9 cellular contexts compared by ENCODE assay signal in the genomic region with DNA sequence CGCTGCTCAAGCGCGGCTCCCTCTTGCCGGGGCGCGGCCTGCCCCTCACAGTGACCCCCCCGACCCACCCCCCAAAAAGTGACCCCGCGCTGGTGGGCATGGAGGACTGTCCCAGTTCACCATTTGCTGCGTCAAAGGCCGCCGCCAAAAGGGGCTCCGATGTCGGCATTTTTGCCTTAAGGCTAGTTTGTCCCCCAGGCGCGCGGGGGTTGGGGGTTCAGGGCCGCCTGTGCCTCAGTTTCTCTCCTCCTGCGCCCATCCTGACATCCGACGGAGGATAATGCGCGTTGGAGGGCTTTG. TPM values are rescaled to one million over a fixed set of nuclear protein-coding genes. Genes with fewer than 3 reads are reported as not detected.
A peak's percentile ranks its signal among the peaks of the same experiment; 100 is the strongest.
DNase-seq lines count a peak whose midpoint lies in the region; ATAC-seq and TF ChIP-seq lines count a peak whose summit lies in the region.
"Had no signal": no experiment of that assay in that cellular context is flagged by ENCODE, and none has a peak within 500 bp of the region (broad histone marks: within the 10 kb centered on the region; RNA-seq: fewer than 3 reads in every experiment).

No MANE protein-coding gene starts in this region.

- H3K4me3 ChIP-seq in brain microvascular endothelial cell (ENCODE audit: low read depth, low read length) (peak overlapping the region; percentile 51), mucosa of rectum (ENCODE audit: low read length in 2 of 2) (peak overlapping the region in 1 of 2 donors; percentile 52), upper lobe of left lung (peak overlapping the region in 3 of 4 donors; percentile 18 to 43 (median 34))

- H3K36me3 ChIP-seq in brain microvascular endothelial cell (replicated peaks) (no peaks in the 10 kb centered on the region), mucosa of rectum (ENCODE audit: control insufficient read depth in 2 of 2, insufficient read depth in 2 of 2, low read length in 2 of 2) (no peaks in the 10 kb centered on the region), upper lobe of left lung (peaks cover 0 to 3% (median 0%) of the 10 kb centered on the region in 4 donors)

- H3K4me3 Mint-ChIP-seq in activated naive CD4-positive, alpha-beta T cell treated with anti-CD3 and anti-CD28 coated beads, Interleukin-2, amount 50 U/mL, for 24 hours = peak overlapping the region; percentile 89
- H3K4me3 Mint-ChIP-seq in activated naive CD4-positive, alpha-beta T cell treated with anti-CD3 and anti-CD28 coated beads, Interleukin-2, amount 10 ng/mL, durations not matched to agents 7 days and 5 days = no peak overlapping the region

- no peak for TF ChIP-seq CTCF in brain microvascular endothelial cell (IDR thresholded peaks at IDR 0.05; ENCODE audit: low read depth, low read length, missing control alignments)
- no peak for TF ChIP-seq CTCF in upper lobe of left lung (IDR thresholded peaks at IDR 0.05)

- no peak for DNase-seq in activated naive CD4-positive, alpha-beta T cell treated with anti-CD3 and anti-CD28 coated beads, Interleukin-2, amount 10 ng/mL, durations not matched to agents 7 days and 5 days
- DNase-seq in brain microvascular endothelial cell (no peak), upper lobe of left lung (no peak), NCI-H226 (no peak), NCI-H510A (lab: John Stamatoyannopoulos, UW) (no peak)
- DNase-seq: NCI-H1930 had no signal

- no peak for TF ChIP-seq POLR2A in upper lobe of left lung (IDR thresholded peaks at IDR 0.05)

- peaks cover 40% of the 10 kb centered on the region for H3K27me3 Mint-ChIP-seq in activated naive CD4-positive, alpha-beta T cell treated with anti-CD3 and anti-CD28 coated beads, Interleukin-2, amount 50 U/mL, for 24 hours
- H3K27me3 Mint-ChIP-seq in activated naive CD4-positive, alpha-beta T cell treated with anti-CD3 and anti-CD28 coated beads, Interleukin-2, amount 10 ng/mL, durations not matched to agents 7 days and 5 days = peaks cover 94% of the 10 kb centered on the region

- CTCF ChIA-PET in activated naive CD4-positive, alpha-beta T cell treated with anti-CD3 and anti-CD28 coated beads, Interleukin-2, amount 10 ng/mL, durations not matched to agents 7 days and 5 days (lab: Charles Lee) = interaction anchor here (2.9 kb wide), 1 partner anchor 49 kb away, joined by 13 read pairs; no protein-coding TSS in a partner anchor

- H3K27ac Mint-ChIP-seq in activated naive CD4-positive, alpha-beta T cell treated with anti-CD3 and anti-CD28 coated beads, Interleukin-2, amount 50 U/mL, for 24 hours = peak overlapping the region; percentile 87
- H3K27ac Mint-ChIP-seq in activated naive CD4-positive, alpha-beta T cell treated with anti-CD3 and anti-CD28 coated beads, Interleukin-2, amount 10 ng/mL, durations not matched to agents 7 days and 5 days = no peak overlapping the region

- H3K27me3 ChIP-seq in brain microvascular endothelial cell (replicated peaks) (peaks cover 22% of the 10 kb centered on the region), mucosa of rectum (ENCODE audit: control insufficient read depth in 2 of 2, insufficient read depth in 2 of 2, low read length in 2 of 2) (peaks cover 0 to 2% of the 10 kb centered on the region in 2 donors), upper lobe of left lung (peaks cover 0 to 23% (median 6%) of the 10 kb centered on the region in 4 donors)

- H3K4me1 Mint-ChIP-seq in activated naive CD4-positive, alpha-beta T cell treated with anti-CD3 and anti-CD28 coated beads, Interleukin-2, amount 50 U/mL, for 24 hours = peaks cover 29% of the 10 kb centered on the region
- H3K4me1 Mint-ChIP-seq in activated naive CD4-positive, alpha-beta T cell treated with anti-CD3 and anti-CD28 coated beads, Interleukin-2, amount 10 ng/mL, durations not matched to agents 7 days and 5 days = peaks cover 23% of the 10 kb centered on the region

- H3K36me3 Mint-ChIP-seq in activated naive CD4-positive, alpha-beta T cell treated with anti-CD3 and anti-CD28 coated beads, Interleukin-2, amount 50 U/mL, for 24 hours = peaks cover 2% of the 10 kb centered on the region
- peaks cover 2% of the 10 kb centered on the region for H3K36me3 Mint-ChIP-seq in activated naive CD4-positive, alpha-beta T cell treated with anti-CD3 and anti-CD28 coated beads, Interleukin-2, amount 10 ng/mL, durations not matched to agents 7 days and 5 days

- H3K9ac ChIP-seq in mucosa of rectum (ENCODE audit: low read depth in 1 of 2, low read length in 2 of 2) = peak overlapping the region; percentile 41 to 54

- no peaks in the 10 kb centered on the region for H3K9me3 Mint-ChIP-seq in activated naive CD4-positive, alpha-beta T cell treated with anti-CD3 and anti-CD28 coated beads, Interleukin-2, amount 50 U/mL, for 24 hours
- no peaks in the 10 kb centered on the region for H3K9me3 Mint-ChIP-seq in activated naive CD4-positive, alpha-beta T cell treated with anti-CD3 and anti-CD28 coated beads, Interleukin-2, amount 10 ng/mL, durations not matched to agents 7 days and 5 days

- TF ChIP-seq EP300 in upper lobe of left lung (IDR thresholded peaks at IDR 0.05) = no peak

- H3K4me1 ChIP-seq in mucosa of rectum (ENCODE audit: control insufficient read depth in 2 of 2, insufficient read depth in 2 of 2, low read length in 2 of 2) = peaks cover 30 to 34% of the 10 kb centered on the region in 2 donors
- H3K4me1 ChIP-seq in upper lobe of left lung = peaks cover 66 to 100% (median 85%) of the 10 kb centered on the region in 4 donors

- WGBS in upper lobe of left lung, 2 donors = 49 to 91% methylated on average over 9 to 16 of the region's 23 CpGs

- H3K27ac ChIP-seq in brain microvascular endothelial cell = no peak overlapping the region
- peak overlapping the region; percentile 69 to 72 for H3K27ac ChIP-seq in mucosa of rectum (ENCODE audit: low read depth in 2 of 2, low read length in 2 of 2)
- peak overlapping the region; percentile 72 to 89 (median 85) for H3K27ac ChIP-seq in upper lobe of left lung

- H3K9me3 ChIP-seq in mucosa of rectum (ENCODE audit: control insufficient read depth in 2 of 2, low read length in 2 of 2) (no peaks in the 10 kb centered on the region), upper lobe of left lung (no peaks in the 10 kb centered on the region)

- in situ Hi-C loops in brain microvascular endothelial cell (cut with HindIII; ENCODE audit: low pct_ligation_motif_present, low sequenced_read_pairs) = no loop called here

- ATAC-seq in upper lobe of left lung (ENCODE audit: low FRiP score in 2 of 2) (no peak), GM19397 (IDR thresholded peaks at IDR 0.05; ENCODE audit: unreplicated experiment) (no peak)

RNA-seq across cellular contexts. Expression of gene NFIX, which starts 17.1 kb away (rescaled TPM):
- 100 to 1,000 TPM in 3 of 6 donors, 10 to 100 TPM in 3; 64.0 to 188 (median 107) TPM for total RNA-seq in upper lobe of left lung

RNA-seq across cellular contexts. Expression of gene DAND5, which starts 43.0 kb away (rescaled TPM):
- not detected for total RNA-seq in upper lobe of left lung

RNA-seq across cellular contexts. Expression of gene GADD45GIP1, which starts 55.3 kb away (rescaled TPM):
- total RNA-seq in upper lobe of left lung = 10 to 100 TPM; 15.3 to 43.8 (median 26.6) TPM
